ENCODE assay signal across 20 cellular contexts in the genomic region with DNA sequence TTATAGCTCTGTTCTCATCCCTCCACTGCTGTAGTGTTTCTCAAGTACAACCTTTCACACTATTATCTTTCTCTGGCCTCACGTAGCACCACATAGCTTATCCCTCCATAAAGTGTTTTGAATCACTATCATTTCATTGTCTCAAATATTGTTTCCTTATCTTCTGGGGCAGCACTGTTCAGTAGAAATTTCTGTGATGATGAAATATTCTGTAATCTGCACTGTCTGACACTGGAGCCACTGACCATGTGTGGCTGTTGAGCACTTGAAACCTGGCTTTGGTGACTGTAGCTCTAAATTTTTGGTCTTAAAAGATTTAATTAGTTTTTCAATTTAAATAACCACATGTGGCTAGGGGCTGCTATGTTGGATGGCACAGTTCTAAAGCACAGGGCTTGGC.
DNase-seq lines count a peak whose midpoint lies in the region; ATAC-seq, FAIRE-seq and TF ChIP-seq lines count a peak whose summit lies in the region.
"Had no signal": no experiment of that assay in that cellular context is flagged by ENCODE, and none has a peak within 500 bp of the region (broad histone marks: within the 10 kb centered on the region; RNA-seq: fewer than 3 reads in every experiment).

No MANE protein-coding gene starts in this region.

- H3K36me3 ChIP-seq in IMR-90 (ENCODE audit: control insufficient read depth, insufficient read depth, low read length), result no peaks in the 10 kb centered on the region
- H3K36me3 ChIP-seq in HepG2 (replicated peaks in 1 of 2; ENCODE audit: control insufficient read depth in 1 of 2, insufficient read depth in 2 of 2, low read length in 2 of 2), result no peaks in the 10 kb centered on the region
- H3K36me3 ChIP-seq: BLaER1, SJSA1 had no signal

- POLR2A ChIA-PET in IMR-90 (lab: Charles Lee; ENCODE audit: unreplicated experiment), result no interaction called here
- POLR2A ChIA-PET in HepG2 (lab: Yijun Ruan, JAX), result no interaction called here

- DNase-seq in AG10803 (ENCODE audit: low read depth) (peak; percentile 22), IMR-90 (no peak), HepG2 (ENCODE audit: low spot score) (no peak), H4 (ENCODE audit: low spot score) (no peak)
- DNase-seq: CD4-positive, alpha-beta memory T cell; DMS79; HFFc6; NCI-H1417 treated with DMSO at 0.1 percent for 48 hours; NCI-H187 treated with DMSO at 0.1 percent for 48 hours; NCI-H2227 treated with DMSO at 0.1 percent for 48 hours; NCI-H526; Peyer's patch had no signal

- CTCF ChIA-PET in IMR-90 (lab: Yijun Ruan, JAX) (no interaction called here), HepG2 (lab: Yijun Ruan, JAX; ENCODE audit: low intra/inter-chr PET ratio, low total read pairs) (no interaction called here)

- no peak overlapping the region for H3K23ac ChIP-seq in IMR-90 (ENCODE audit: low read depth, low read length)

- H4K91ac ChIP-seq in IMR-90 (ENCODE audit: insufficient read depth, low read depth, low read length), result no peak overlapping the region

- H3K27ac ChIP-seq in IMR-90 (ENCODE audit: insufficient read depth, low read length), result no peak overlapping the region
- no peak overlapping the region for H3K27ac ChIP-seq in HepG2 (ENCODE audit: extremely low read length, insufficient read depth, low read length)
- H3K27ac ChIP-seq: BLaER1, KMS-11, Peyer's patch, SJSA1 had no signal

- H2AK5ac ChIP-seq in IMR-90 (ENCODE audit: low read depth, low read length), result no peak overlapping the region

- BruUV-seq in IMR-90 (replicated peaks; lab: Mats Ljungman, UMichigan) (no TSS peak), HepG2 (replicated peaks; lab: Mats Ljungman, UMichigan) (no TSS peak)

- no peak overlapping the region for H2BK120ac ChIP-seq in IMR-90 (ENCODE audit: low read depth, low read length)

- no peak overlapping the region for H3K4ac ChIP-seq in IMR-90 (ENCODE audit: low read depth, low read length)

- FAIRE-seq in HepG2 (lab: Jason Lieb, UNC), result no peak
- FAIRE-seq: A204.1, H54 had no signal

- H4K20me1 ChIP-seq in IMR-90 (ENCODE audit: insufficient read depth, low read length), result no peaks in the 10 kb centered on the region
- H4K20me1 ChIP-seq in HepG2 (ENCODE audit: insufficient read depth, low read length), result no peaks in the 10 kb centered on the region
- H4K20me1 ChIP-seq: BLaER1 had no signal

- TF ChIP-seq CTCF in AG10803 (conservative IDR thresholded peaks at IDR 0.05; ENCODE audit: low read length) (no peak), IMR-90 (conservative IDR thresholded peaks at IDR 0.05; ENCODE audit: low read depth, low read length) (no peak), brain (conservative IDR thresholded peaks at IDR 0.05) (no peak), HepG2 (CRISPR knock-in tag; IDR thresholded peaks at IDR 0.05) (no peak)

- no peak for TF ChIP-seq POLR2A in IMR-90 (IDR thresholded peaks at IDR 0.05; ENCODE audit: low read depth, low read length)
- no peak for TF ChIP-seq POLR2A in HepG2 (IDR thresholded peaks at IDR 0.05; ENCODE audit: insufficient read depth in 1 of 2, low read depth in 2 of 2, low read length in 2 of 2)

- no peak overlapping the region for H3K4me3 Mint-ChIP-seq in brain
- H3K4me3 Mint-ChIP-seq: CD4-positive, alpha-beta memory T cell; HFFc6 had no signal

- H3K27ac Mint-ChIP-seq in brain, result peak overlapping the region in 4 of 5 experiments; percentile 1 to 71 (median 42)
- H3K27ac Mint-ChIP-seq: CD4-positive, alpha-beta memory T cell; HFFc6 had no signal

- in situ Hi-C loops in IMR-90 (cut with MboI; ENCODE audit: low sequenced_read_pairs), result no loop called here
- in situ Hi-C loops in HepG2 (cut with HindIII; ENCODE audit: extremely low pct_ligation_motif_present, low pct_unique_long_range_greater_than_20kb), result no loop called here

- ATAC-seq in IMR-90 (ENCODE audit: low read depth) (no peak), HepG2 (no peak), GM21447 (IDR thresholded peaks at IDR 0.05; ENCODE audit: unreplicated experiment) (no peak), GM21619 (IDR thresholded peaks at IDR 0.05; ENCODE audit: unreplicated experiment) (no peak)

- H3K4me1 ChIP-seq in IMR-90 (ENCODE audit: control insufficient read depth, insufficient read depth, low read length), result no peaks in the 10 kb centered on the region
- H3K4me1 ChIP-seq in HepG2 (ENCODE audit: insufficient read depth, low read length), result no peaks in the 10 kb centered on the region
- H3K4me1 ChIP-seq: Peyer's patch, SJSA1 had no signal

- no peak overlapping the region for H2AK9ac ChIP-seq in IMR-90 (replicated peaks; ENCODE audit: low read depth, low read length, poor library complexity)

- no peak overlapping the region for H3K56ac ChIP-seq in IMR-90 (ENCODE audit: extremely low read depth, insufficient read depth, low read length)

- H3K79me1 ChIP-seq in IMR-90 (ENCODE audit: low read depth in 1 of 2, low read length in 2 of 2), result no peaks in the 10 kb centered on the region

- H2AFZ ChIP-seq in IMR-90 (replicated peaks; ENCODE audit: low read length, poor library complexity) (no peak overlapping the region), HepG2 (ENCODE audit: low read length) (no peak overlapping the region)

- no peak overlapping the region for H2BK5ac ChIP-seq in IMR-90 (ENCODE audit: low read depth, low read length, poor library complexity, severe bottlenecking)

- H3K9ac ChIP-seq in IMR-90 (ENCODE audit: low read depth, low read length) (no peak overlapping the region), HepG2 (ENCODE audit: insufficient read depth, low read depth, low read length) (no peak overlapping the region)
- H3K9ac ChIP-seq: BLaER1, KMS-11 had no signal

- no peaks in the 10 kb centered on the region for H3K79me2 ChIP-seq in HepG2 (ENCODE audit: insufficient read depth, low read length)

- H3K9me3 ChIP-seq in IMR-90 (ENCODE audit: control insufficient read depth, insufficient read depth, low read length) (no peaks in the 10 kb centered on the region), HepG2 (ENCODE audit: low read length) (no peaks in the 10 kb centered on the region)
- H3K9me3 ChIP-seq: BLaER1, Peyer's patch, SJSA1 had no signal

- no peak overlapping the region for H4K5ac ChIP-seq in IMR-90 (ENCODE audit: low read depth, low read length)

- no peaks in the 10 kb centered on the region for H3K27me3 Mint-ChIP-seq in brain

- H3K18ac ChIP-seq in IMR-90 (ENCODE audit: low read depth, low read length), result no peak overlapping the region

- no peak overlapping the region for H3K14ac ChIP-seq in IMR-90 (replicated peaks; ENCODE audit: low read depth, low read length)

- no peak overlapping the region for H4K8ac ChIP-seq in IMR-90 (ENCODE audit: low read depth in 2 of 2, low read length in 2 of 2)

- intact Hi-C loops in IMR-90 (cut with micrococcal nuclease), result no loop called here
- intact Hi-C loops in HepG2 (cut with micrococcal nuclease; ENCODE audit: unreplicated experiment), result no loop called here

- peaks cover 31% of the 10 kb centered on the region for H3K4me1 Mint-ChIP-seq in brain
- H3K4me1 Mint-ChIP-seq: CD4-positive, alpha-beta memory T cell had no signal

- H3K4me2 ChIP-seq in IMR-90 (ENCODE audit: low read depth, low read length) (no peak overlapping the region), HepG2 (ENCODE audit: low read depth, low read length) (no peak overlapping the region)
- H3K4me2 ChIP-seq: KMS-11 had no signal

- TF ChIP-seq EP300 in HepG2 (IDR thresholded peaks at IDR 0.05; ENCODE audit: low read depth in 2 of 2, low read length in 2 of 2) (no peak), HepG2 (CRISPR knock-in tag; IDR thresholded peaks at IDR 0.05; ENCODE audit: borderline replicate concordance) (no peak)

- TF ChIP-seq RAD21 in IMR-90 (IDR thresholded peaks at IDR 0.05; ENCODE audit: low read length) (no peak), HepG2 (CRISPR knock-in tag; IDR thresholded peaks at IDR 0.05) (no peak)

- H2BK15ac ChIP-seq in IMR-90 (ENCODE audit: low read depth, low read length), result no peak overlapping the region

- dilution Hi-C loops in IMR-90 (cut with HindIII; ENCODE audit: low sequenced_read_pairs, unreplicated experiment), result no loop called here

- H3K4me3 ChIP-seq in AG10803 (ENCODE audit: low read length) (no peak overlapping the region), IMR-90 (ENCODE audit: insufficient read depth, low read depth, low read length) (no peak overlapping the region), HepG2 (replicated peaks in 1 of 3; ENCODE audit: insufficient read depth in 1 of 3, low read depth in 2 of 3, low read length in 3 of 3) (no peak overlapping the region)
- H3K4me3 ChIP-seq: BLaER1, Peyer's patch, SJSA1 had no signal

- peaks cover 2% of the 10 kb centered on the region for H3K36me3 Mint-ChIP-seq in brain
- H3K36me3 Mint-ChIP-seq: CD4-positive, alpha-beta memory T cell had no signal

- H3K27me3 ChIP-seq in IMR-90 (ENCODE audit: control insufficient read depth, insufficient read depth, low read length) (no peaks in the 10 kb centered on the region), HepG2 (ENCODE audit: control insufficient read depth in 1 of 2, insufficient read depth in 2 of 2, low read length in 2 of 2) (no peaks in the 10 kb centered on the region)
- H3K27me3 ChIP-seq: BLaER1, Peyer's patch, SJSA1 had no signal

- H2BK20ac ChIP-seq in IMR-90 (ENCODE audit: low read depth, low read length), result no peak overlapping the region

- no peaks in the 10 kb centered on the region for H3K9me1 ChIP-seq in IMR-90 (ENCODE audit: insufficient read depth, low read length)

- H3K9me3 Mint-ChIP-seq in brain, result peaks cover 0 to under 1% (median 0%) of the 10 kb centered on the region in 5 experiments

- no CpG with 5 or more reads among the region's 1 CpG for WGBS in IMR-90 (ENCODE audit: extremely low coverage in 2 of 2, insufficient read length in 1 of 2), 2 experiments
- 90% methylated on average over 1 of the region's 1 CpG for WGBS in HepG2 (ENCODE audit: low lambda C conversion rate)

TF ChIP-seq in IMR-90, 13 proteins besides CTCF, POLR2A, EP300 and RAD21:
- TF ChIP-seq FOS (IDR thresholded peaks at IDR 0.05; ENCODE audit: low read depth, low read length) (no peak), CEBPB (IDR thresholded peaks at IDR 0.05; ENCODE audit: low read depth, low read length) (0 out of 2 replicates have a peak, but pooled peaks have one; percentile 15)
TF ChIP-seq in IMR-90: peak in this region for 1.

TF ChIP-seq in HepG2, 621 proteins besides CTCF, POLR2A, EP300 and RAD21:
- 0 out of 2 replicates have a peak, but pooled peaks have one; percentile 33 for TF ChIP-seq CEBPB (IDR thresholded peaks at IDR 0.05; ENCODE audit: borderline replicate concordance, low read depth, low read length)
- TF ChIP-seq ATF7-NPFF (CRISPR knock-in tag; IDR thresholded peaks at IDR 0.05; ENCODE audit: low read depth), result no peak
- TF ChIP-seq, protein P1, sequence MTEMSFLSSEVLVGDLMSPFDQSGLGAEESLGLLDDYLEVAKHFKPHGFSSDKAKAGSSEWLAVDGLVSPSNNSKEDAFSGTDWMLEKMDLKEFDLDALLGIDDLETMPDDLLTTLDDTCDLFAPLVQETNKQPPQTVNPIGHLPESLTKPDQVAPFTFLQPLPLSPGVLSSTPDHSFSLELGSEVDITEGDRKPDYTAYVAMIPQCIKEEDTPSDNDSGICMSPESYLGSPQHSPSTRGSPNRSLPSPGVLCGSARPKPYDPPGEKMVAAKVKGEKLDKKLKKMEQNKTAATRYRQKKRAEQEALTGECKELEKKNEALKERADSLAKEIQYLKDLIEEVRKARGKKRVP (CRISPR knock-in tag; IDR thresholded peaks at IDR 0.05), result peak in 1 of 2 experiments; percentile 58; a peak in 1 of 4 replicates
